13 cellular contexts compared by ENCODE assay signal in genomic region chr2:63652063-63652985, GRCh38.
A peak's percentile ranks its signal among the peaks of the same experiment; 100 is the strongest.
DNase-seq lines count a peak whose midpoint lies in the region; ATAC-seq and TF ChIP-seq lines count a peak whose summit lies in the region.
"Had no signal": no experiment of that assay in that cellular context is flagged by ENCODE, and none has a peak within 500 bp of the region (broad histone marks: within the 10 kb centered on the region; RNA-seq: fewer than 3 reads in every experiment).

No MANE protein-coding gene starts in this region.

- H3K27ac ChIP-seq in heart right ventricle (no peak overlapping the region), A673 (ENCODE audit: low read depth, low read length, poor library complexity, severe bottlenecking) (no peak overlapping the region)
- H3K27ac ChIP-seq: HL-60, SJCRH30 had no signal

- ATAC-seq in stimulated activated naive B cell treated with anti-CD40 and anti-IgM and Interleukin-4, amounts not matched to agents 10 μg/mL and 1 μg/mL and 100 μg/mL, for 72 hours (replicated peaks), result no peak
- no peak for ATAC-seq in heart right ventricle

- H3K27me3 ChIP-seq in heart right ventricle (no peaks in the 10 kb centered on the region), A673 (replicated peaks; ENCODE audit: insufficient read depth, low read depth, low read length, poor library complexity) (no peaks in the 10 kb centered on the region)
- H3K27me3 ChIP-seq: SJCRH30 had no signal

- TF ChIP-seq CTCF in heart right ventricle (IDR thresholded peaks at IDR 0.05), result no peak
- no peak for TF ChIP-seq CTCF in A673 (conservative IDR thresholded peaks at IDR 0.05; ENCODE audit: low read depth, low read length)

- no peaks in the 10 kb centered on the region for H3K36me3 Mint-ChIP-seq in stimulated activated naive B cell treated with anti-CD40 and anti-IgM and Interleukin-4, amounts not matched to agents 10 μg/mL and 1 μg/mL and 100 μg/mL, for 72 hours

- no peaks in the 10 kb centered on the region for H3K4me1 ChIP-seq in heart right ventricle
- no peaks in the 10 kb centered on the region for H3K4me1 ChIP-seq in A673 (ENCODE audit: insufficient read depth, low read length, poor library complexity, severe bottlenecking)

- POLR2A ChIA-PET in A673 (lab: Charles Lee; ENCODE audit: low non-redundant PET), result no interaction called here

- WGBS in heart right ventricle, 2 donors, result 86 to 94% methylated on average over 4 of the region's 4 CpGs

- H3K4me3 ChIP-seq in heart right ventricle (no peak overlapping the region), A673 (ENCODE audit: low read depth, low read length, poor library complexity, severe bottlenecking) (no peak overlapping the region)
- H3K4me3 ChIP-seq: SJCRH30 had no signal

- H3K36me3 ChIP-seq in heart right ventricle (no peaks in the 10 kb centered on the region), A673 (ENCODE audit: insufficient read depth, low read length, poor library complexity, severe bottlenecking) (no peaks in the 10 kb centered on the region)
- H3K36me3 ChIP-seq: SJCRH30 had no signal

- no peaks in the 10 kb centered on the region for H3K4me1 Mint-ChIP-seq in stimulated activated naive B cell treated with anti-CD40 and anti-IgM and Interleukin-4, amounts not matched to agents 10 μg/mL and 1 μg/mL and 100 μg/mL, for 72 hours

- no peak overlapping the region for H3K4me3 Mint-ChIP-seq in stimulated activated naive B cell treated with anti-CD40 and anti-IgM and Interleukin-4, amounts not matched to agents 10 μg/mL and 1 μg/mL and 100 μg/mL, for 72 hours
- H3K4me3 Mint-ChIP-seq: CD4-positive, alpha-beta T cell had no signal

- peaks cover 0 to 8% of the 10 kb centered on the region in 2 donors for H3K27me3 Mint-ChIP-seq in stimulated activated naive B cell treated with anti-CD40 and anti-IgM and Interleukin-4, amounts not matched to agents 10 μg/mL and 1 μg/mL and 100 μg/mL, for 72 hours

- CTCF ChIA-PET in A673 (lab: Charles Lee), result no interaction called here

- peaks cover 0 to 2% of the 10 kb centered on the region in 2 donors for H3K9me3 Mint-ChIP-seq in stimulated activated naive B cell treated with anti-CD40 and anti-IgM and Interleukin-4, amounts not matched to agents 10 μg/mL and 1 μg/mL and 100 μg/mL, for 72 hours
- H3K9me3 Mint-ChIP-seq: CD4-positive, alpha-beta T cell had no signal

- H3K9me3 ChIP-seq in heart right ventricle (peaks cover 0 to 11% (median 0%) of the 10 kb centered on the region in 11 donors), A673 (ENCODE audit: low read depth, low read length, poor library complexity, severe bottlenecking) (no peaks in the 10 kb centered on the region)
- H3K9me3 ChIP-seq: SJCRH30 had no signal

- BruUV-seq in A673 (replicated peaks; lab: Mats Ljungman, UMichigan), result no TSS peak

- H3K27ac Mint-ChIP-seq in stimulated activated naive B cell treated with anti-CD40 and anti-IgM and Interleukin-4, amounts not matched to agents 10 μg/mL and 1 μg/mL and 100 μg/mL, for 72 hours, result no peak overlapping the region
- H3K27ac Mint-ChIP-seq: CD4-positive, alpha-beta T cell had no signal

- intact Hi-C loops in heart right ventricle (cut with DNase I) (no loop called here), A673 (cut with micrococcal nuclease; ENCODE audit: unreplicated experiment) (no loop called here)

- DNase-seq in DMS 273 (lab: John Stamatoyannopoulos, UW; ENCODE audit: unreplicated experiment) (peak; percentile 92), NCI-H524 (lab: John Stamatoyannopoulos, UW) (peak; percentile 76 to 84), inferior parietal cortex (ENCODE audit: extremely low spot score) (peak; percentile 25), pons (ENCODE audit: low spot score) (peak; percentile 12), heart right ventricle (no peak), A673 (ENCODE audit: low spot score) (no peak)
- no peak for DNase-seq in stimulated activated naive B cell treated with anti-CD40 and anti-IgM and Interleukin-4, amounts not matched to agents 10 μg/mL and 1 μg/mL and 100 μg/mL, for 72 hours
- DNase-seq: CD4-positive, alpha-beta T cell; IMR-90; NCI-H1417 treated with DMSO at 0.1 percent for 48 hours; NCI-H2029 had no signal

Comparison
In these comparisons a context has a peak if more than half of its experiments do, and no peak if none do; other contexts are left out.
1. DNase-seq: peak in DMS 273 (single experiment), NCI-H524 (2 of 2), inferior parietal cortex (single experiment) and pons (single experiment); none in stimulated activated naive B cell treated with anti-CD40 and anti-IgM and Interleukin-4, amounts not matched to agents 10 μg/mL and 1 μg/mL and 100 μg/mL, for 72 hours (single experiment), heart right ventricle (0 of 2) and A673 (single experiment).